Comparison of ENCODE assay signal across 8 cellular contexts in genomic region chr12:107271523-107271922, GRCh38.
"Had no signal": no experiment of that assay in that cellular context is flagged by ENCODE, and none has a peak within 500 bp of the region (broad histone marks: within the 10 kb centered on the region; RNA-seq: fewer than 3 reads in every experiment).

No MANE protein-coding gene starts in this region.

- H3K4me3 ChIP-seq: GM12878 had no signal

- FAIRE-seq: G401.6, GM12878, GM12891, GM12892, GM18507, GM19239 had no signal

- DNase-seq: GDM1, GF-D8 had no signal

- ATAC-seq: GM12878 had no signal
